In genomic region chr14:89688520-89688919, GRCh38 we compare ENCODE assay signal across 18 cellular contexts.
DNase-seq lines count a peak whose midpoint lies in the region; ATAC-seq and TF ChIP-seq lines count a peak whose summit lies in the region.
"Had no signal": no experiment of that assay in that cellular context is flagged by ENCODE, and none has a peak within 500 bp of the region (broad histone marks: within the 10 kb centered on the region; RNA-seq: fewer than 3 reads in every experiment).

No MANE protein-coding gene starts in this region.

- H3K27me3 Mint-ChIP-seq in GM23338 (ENCODE audit: insufficient read depth, low read depth, poor library complexity) (peaks cover 6% of the 10 kb centered on the region), mesothelial cell of epicardium (ENCODE audit: low read depth) (no peaks in the 10 kb centered on the region)
- H3K27me3 Mint-ChIP-seq: B cell; CD4-positive, alpha-beta T cell had no signal

- H3K9me2 ChIP-seq in GM23338 (ENCODE audit: insufficient read depth): peaks cover 12% of the 10 kb centered on the region; the same call in 1 of the 2 replicates

- no peaks in the 10 kb centered on the region for H3F3A ChIP-seq in GM23338 (replicated peaks; ENCODE audit: low read depth)

- 0 out of 2 replicates have a peak overlapping the region, but pooled peaks have one; percentile 66 for H2AFZ ChIP-seq in GM23338

- H3K27ac ChIP-seq in GM23338 (ENCODE audit: low read depth): no peak overlapping the region
- H3K27ac ChIP-seq in substantia nigra (ENCODE audit: low read depth, low read length, poor library complexity, severe bottlenecking): no peak overlapping the region
- H3K27ac ChIP-seq: 22Rv1; A549; BLaER1 treated with 17β-estradiol and CSF1 and Interleukin-3, amounts not matched to agents 10 nM and 100 nM; C4-2B had no signal

- H3K4me3 Mint-ChIP-seq in GM23338 (no peak overlapping the region), mesothelial cell of epicardium (no peak overlapping the region)
- H3K4me3 Mint-ChIP-seq: B cell; CD4-positive, alpha-beta T cell; CD8-positive, alpha-beta T cell had no signal

- no peak for DNase-seq in GM23338 (ENCODE audit: low spot score)
- DNase-seq in fibroblast of pulmonary artery (ENCODE audit: low read depth): peak; percentile 21
- no peak for DNase-seq in mesothelial cell of epicardium (ENCODE audit: low spot score in 2 of 2, unreplicated experiment in 2 of 2)
- no peak for DNase-seq in islet precursor cell
- DNase-seq in pons (ENCODE audit: low spot score): no peak
- DNase-seq in substantia nigra (lab: John Stamatoyannopoulos, UW): no peak
- DNase-seq: AML-193; Caco-2; Calu3; CD4-positive, alpha-beta T cell; CD8-positive, alpha-beta T cell; DMS79 treated with DMSO at 0.1 percent for 48 hours; GF-D8 had no signal

- H3K36me3 Mint-ChIP-seq in GM23338 (ENCODE audit: low read depth) (peaks cover 5% of the 10 kb centered on the region; the same call in 2 of the 3 replicates), mesothelial cell of epicardium (peaks cover 3% of the 10 kb centered on the region)

- H3K4me2 ChIP-seq in GM23338: no peak overlapping the region
- H3K4me2 ChIP-seq: A549; BLaER1 treated with 17β-estradiol and CSF1 and Interleukin-3, amounts not matched to agents 10 nM and 100 nM had no signal

- no peak for ATAC-seq in GM23338
- ATAC-seq: A549; CD8-positive, alpha-beta T cell had no signal

- H3K27ac Mint-ChIP-seq in GM23338 (no peak overlapping the region), mesothelial cell of epicardium (peak overlapping the region; percentile 55)
- H3K27ac Mint-ChIP-seq: B cell; CD4-positive, alpha-beta T cell; CD8-positive, alpha-beta T cell had no signal

- H4K20me1 ChIP-seq in GM23338 (replicated peaks; ENCODE audit: insufficient read depth): no peaks in the 10 kb centered on the region
- H4K20me1 ChIP-seq: BLaER1 treated with 17β-estradiol and CSF1 and Interleukin-3, amounts not matched to agents 10 nM and 100 nM had no signal

- H3K4me3 ChIP-seq in GM23338 (no peak overlapping the region), fibroblast of pulmonary artery (replicated peaks; ENCODE audit: low read depth, low read length) (no peak overlapping the region)
- H3K4me3 ChIP-seq: A549; BLaER1 treated with 17β-estradiol and CSF1 and Interleukin-3, amounts not matched to agents 10 nM and 100 nM had no signal

- no peaks in the 10 kb centered on the region for H3K4me1 ChIP-seq in GM23338 (ENCODE audit: insufficient read depth)
- H3K4me1 ChIP-seq: A549, Caco-2 had no signal

- peaks cover 19% of the 10 kb centered on the region for H3K9me3 Mint-ChIP-seq in GM23338
- H3K9me3 Mint-ChIP-seq in mesothelial cell of epicardium: peaks cover 23% of the 10 kb centered on the region
- H3K9me3 Mint-ChIP-seq: CD8-positive, alpha-beta T cell had no signal

- no peaks in the 10 kb centered on the region for H3K27me3 ChIP-seq in GM23338 (ENCODE audit: insufficient read depth)
- H3K27me3 ChIP-seq: BLaER1 treated with 17β-estradiol and CSF1 and Interleukin-3, amounts not matched to agents 10 nM and 100 nM had no signal

- H3K4me1 Mint-ChIP-seq in GM23338 (no peaks in the 10 kb centered on the region), mesothelial cell of epicardium (peaks cover 5% of the 10 kb centered on the region)

- TF ChIP-seq CTCF in GM23338 (conservative IDR thresholded peaks at IDR 0.05; ENCODE audit: low read depth in 2 of 2): no peak
- no peak for TF ChIP-seq CTCF in fibroblast of pulmonary artery (IDR thresholded peaks at IDR 0.05; ENCODE audit: low read length, missing control alignments)
- TF ChIP-seq CTCF in mesothelial cell of epicardium (IDR thresholded peaks at IDR 0.05; ENCODE audit: unreplicated experiment): no peak

- no peaks in the 10 kb centered on the region for H3K79me2 ChIP-seq in GM23338 (replicated peaks; ENCODE audit: insufficient read depth)

- H3K36me3 ChIP-seq in GM23338 (ENCODE audit: insufficient read depth): no peaks in the 10 kb centered on the region

TF ChIP-seq in GM23338, 12 proteins besides CTCF, POLR2A, EP300 and RAD21 (continues in another document):
- no peak for TF ChIP-seq REST (IDR thresholded peaks at IDR 0.05; ENCODE audit: unreplicated experiment)
- no peak for TF ChIP-seq NANOG (IDR thresholded peaks at IDR 0.05; ENCODE audit: borderline replicate concordance)
- TF ChIP-seq ETS1 (IDR thresholded peaks at IDR 0.05): no peak
- no peak for TF ChIP-seq EZH2 (IDR thresholded peaks at IDR 0.05; ENCODE audit: low read depth, unreplicated experiment)
- TF ChIP-seq EZH2phosphoT487 (IDR thresholded peaks at IDR 0.05; ENCODE audit: unreplicated experiment): no peak
- TF ChIP-seq JUNB (IDR thresholded peaks at IDR 0.05; ENCODE audit: unreplicated experiment): no peak
- TF ChIP-seq POLR2AphosphoS5 (IDR thresholded peaks at IDR 0.05; ENCODE audit: low read depth): no peak
- TF ChIP-seq CREB1 (CRISPR knock-in tag; IDR thresholded peaks at IDR 0.05; ENCODE audit: low read depth): no peak
- no peak for TF ChIP-seq ZNF114 (CRISPR knock-in tag; IDR thresholded peaks at IDR 0.05)
- TF ChIP-seq ZNF331 (CRISPR knock-in tag; IDR thresholded peaks at IDR 0.05; ENCODE audit: low read depth): no peak
